Comparison of ENCODE assay signal across 24 cellular contexts in genomic region chr22:43978558-43978957, GRCh38. TPM values are rescaled to one million over a fixed set of nuclear protein-coding genes. Genes with fewer than 3 reads are reported as not detected.
"Had no signal": no experiment of that assay in that cellular context is flagged by ENCODE, and none has a peak within 500 bp of the region (broad histone marks: within the 10 kb centered on the region; RNA-seq: fewer than 3 reads in every experiment).

No MANE protein-coding gene starts in this region.

- H3K79me2 ChIP-seq: hepatocyte had no signal

- H3K4me1 ChIP-seq: colonic mucosa, esophagus squamous epithelium, gastroesophageal sphincter, heart left ventricle, left lung, lower lobe of right lung had no signal

- H2AFZ ChIP-seq: hepatocyte had no signal

- H3K4me2 ChIP-seq: hepatocyte had no signal

- DNase-seq: cerebellar nuclear complex; colonic mucosa; cortex of kidney; effector CD8-positive, alpha-beta T cell; effector memory CD8-positive, alpha-beta T cell; endodermal cell; erythroblast; esophagus squamous epithelium; foreskin fibroblast; foreskin melanocyte; hypothalamus; immature natural killer cell; left cardiac atrium; left lung; left ventricle myocardium superior; lower lobe of right lung; mesenchymal stem cell; midbrain had no signal

- H3K9me3 ChIP-seq: colonic mucosa, esophagus squamous epithelium, gastroesophageal sphincter, heart left ventricle, left lung, lower lobe of right lung had no signal

- ATAC-seq: effector memory CD8-positive, alpha-beta T cell; esophagus mucosa; gastroesophageal sphincter; left cardiac atrium; left lung; left ventricle myocardium superior; lower lobe of right lung had no signal

- H3K27ac ChIP-seq: colonic mucosa, epithelial cell of prostate, esophagus squamous epithelium, gastroesophageal sphincter, heart left ventricle, hepatocyte, left lung, lower lobe of right lung had no signal

- H3K27me3 ChIP-seq: colonic mucosa, esophagus squamous epithelium, gastroesophageal sphincter, heart left ventricle, hepatocyte, left lung had no signal

- H3K4me3 ChIP-seq: colonic mucosa, esophagus squamous epithelium, gastroesophageal sphincter, heart left ventricle, hepatocyte, left lung, lower lobe of right lung had no signal

RNA-seq across cellular contexts. Expression of gene PNPLA3, which starts 55.0 kb away (rescaled TPM):
- total RNA-seq: gastroesophageal sphincter, mononuclear cell had no signal
- polyA plus RNA-seq: immature natural killer cell had no signal
